In the genomic region with DNA sequence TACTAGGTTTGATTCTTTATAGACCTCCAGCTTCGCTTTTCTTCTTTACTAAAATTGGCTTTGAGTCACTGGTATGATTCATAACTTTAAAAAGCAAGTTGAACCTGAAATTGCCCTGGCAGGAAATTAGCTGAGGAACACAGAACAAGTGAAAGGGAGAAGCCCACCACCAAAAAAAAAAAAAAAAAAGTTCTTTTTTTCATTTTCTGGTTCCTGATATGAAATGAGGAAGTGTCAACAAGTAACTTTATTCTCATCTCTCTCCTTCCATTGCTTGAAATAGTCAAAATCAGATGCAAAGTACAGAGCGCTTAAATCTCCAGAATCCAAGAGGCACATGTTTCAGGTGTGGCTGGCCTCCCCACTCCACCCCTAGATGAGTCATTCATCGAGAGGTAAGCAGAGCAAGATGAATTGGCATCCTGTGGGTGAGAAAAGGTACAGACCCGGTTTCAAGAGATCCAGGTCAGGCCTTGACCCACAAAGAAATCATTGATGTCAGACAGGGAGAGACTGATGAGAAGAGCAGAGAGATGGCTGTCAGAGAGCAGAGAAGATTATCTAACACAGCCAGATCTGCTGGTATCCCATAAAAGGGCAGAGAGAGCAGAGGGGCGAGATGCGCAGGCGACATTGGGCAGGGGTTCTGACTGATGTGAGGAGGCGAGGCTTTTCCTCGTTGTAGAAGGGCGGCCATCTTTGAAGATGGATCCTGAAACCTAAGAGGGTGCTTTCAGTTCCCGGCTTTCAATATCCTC, we compare ENCODE assay signal across 1 cellular context.
TF ChIP-seq lines count a peak whose summit lies in the region.

No MANE protein-coding gene starts in this region.

TF ChIP-seq in K562, 482 proteins besides CTCF, POLR2A, EP300 and RAD21 (continued from another document and continues in another):
- TF ChIP-seq, protein P1, sequence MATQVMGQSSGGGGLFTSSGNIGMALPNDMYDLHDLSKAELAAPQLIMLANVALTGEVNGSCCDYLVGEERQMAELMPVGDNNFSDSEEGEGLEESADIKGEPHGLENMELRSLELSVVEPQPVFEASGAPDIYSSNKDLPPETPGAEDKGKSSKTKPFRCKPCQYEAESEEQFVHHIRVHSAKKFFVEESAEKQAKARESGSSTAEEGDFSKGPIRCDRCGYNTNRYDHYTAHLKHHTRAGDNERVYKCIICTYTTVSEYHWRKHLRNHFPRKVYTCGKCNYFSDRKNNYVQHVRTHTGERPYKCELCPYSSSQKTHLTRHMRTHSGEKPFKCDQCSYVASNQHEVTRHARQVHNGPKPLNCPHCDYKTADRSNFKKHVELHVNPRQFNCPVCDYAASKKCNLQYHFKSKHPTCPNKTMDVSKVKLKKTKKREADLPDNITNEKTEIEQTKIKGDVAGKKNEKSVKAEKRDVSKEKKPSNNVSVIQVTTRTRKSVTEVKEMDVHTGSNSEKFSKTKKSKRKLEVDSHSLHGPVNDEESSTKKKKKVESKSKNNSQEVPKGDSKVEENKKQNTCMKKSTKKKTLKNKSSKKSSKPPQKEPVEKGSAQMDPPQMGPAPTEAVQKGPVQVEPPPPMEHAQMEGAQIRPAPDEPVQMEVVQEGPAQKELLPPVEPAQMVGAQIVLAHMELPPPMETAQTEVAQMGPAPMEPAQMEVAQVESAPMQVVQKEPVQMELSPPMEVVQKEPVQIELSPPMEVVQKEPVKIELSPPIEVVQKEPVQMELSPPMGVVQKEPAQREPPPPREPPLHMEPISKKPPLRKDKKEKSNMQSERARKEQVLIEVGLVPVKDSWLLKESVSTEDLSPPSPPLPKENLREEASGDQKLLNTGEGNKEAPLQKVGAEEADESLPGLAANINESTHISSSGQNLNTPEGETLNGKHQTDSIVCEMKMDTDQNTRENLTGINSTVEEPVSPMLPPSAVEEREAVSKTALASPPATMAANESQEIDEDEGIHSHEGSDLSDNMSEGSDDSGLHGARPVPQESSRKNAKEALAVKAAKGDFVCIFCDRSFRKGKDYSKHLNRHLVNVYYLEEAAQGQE (CRISPR knock-in tag; IDR thresholded peaks at IDR 0.05; ENCODE audit: low read depth) = no peak
- TF ChIP-seq TAF9B (IDR thresholded peaks at IDR 0.05; ENCODE audit: partially characterized antibody) = no peak
- no peak for TF ChIP-seq FOXJ2 (tag; IDR thresholded peaks at IDR 0.05)
- TF ChIP-seq, protein P2, sequence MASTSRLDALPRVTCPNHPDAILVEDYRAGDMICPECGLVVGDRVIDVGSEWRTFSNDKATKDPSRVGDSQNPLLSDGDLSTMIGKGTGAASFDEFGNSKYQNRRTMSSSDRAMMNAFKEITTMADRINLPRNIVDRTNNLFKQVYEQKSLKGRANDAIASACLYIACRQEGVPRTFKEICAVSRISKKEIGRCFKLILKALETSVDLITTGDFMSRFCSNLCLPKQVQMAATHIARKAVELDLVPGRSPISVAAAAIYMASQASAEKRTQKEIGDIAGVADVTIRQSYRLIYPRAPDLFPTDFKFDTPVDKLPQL (IDR thresholded peaks at IDR 0.05; ENCODE audit: extremely low read depth, insufficient read length) = no peak
- no peak for TF ChIP-seq ZNF76 (CRISPR knock-in tag; IDR thresholded peaks at IDR 0.05; ENCODE audit: borderline replicate concordance)
- TF ChIP-seq, protein P3, sequence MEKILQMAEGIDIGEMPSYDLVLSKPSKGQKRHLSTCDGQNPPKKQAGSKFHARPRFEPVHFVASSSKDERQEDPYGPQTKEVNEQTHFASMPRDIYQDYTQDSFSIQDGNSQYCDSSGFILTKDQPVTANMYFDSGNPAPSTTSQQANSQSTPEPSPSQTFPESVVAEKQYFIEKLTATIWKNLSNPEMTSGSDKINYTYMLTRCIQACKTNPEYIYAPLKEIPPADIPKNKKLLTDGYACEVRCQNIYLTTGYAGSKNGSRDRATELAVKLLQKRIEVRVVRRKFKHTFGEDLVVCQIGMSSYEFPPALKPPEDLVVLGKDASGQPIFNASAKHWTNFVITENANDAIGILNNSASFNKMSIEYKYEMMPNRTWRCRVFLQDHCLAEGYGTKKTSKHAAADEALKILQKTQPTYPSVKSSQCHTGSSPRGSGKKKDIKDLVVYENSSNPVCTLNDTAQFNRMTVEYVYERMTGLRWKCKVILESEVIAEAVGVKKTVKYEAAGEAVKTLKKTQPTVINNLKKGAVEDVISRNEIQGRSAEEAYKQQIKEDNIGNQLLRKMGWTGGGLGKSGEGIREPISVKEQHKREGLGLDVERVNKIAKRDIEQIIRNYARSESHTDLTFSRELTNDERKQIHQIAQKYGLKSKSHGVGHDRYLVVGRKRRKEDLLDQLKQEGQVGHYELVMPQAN (IDR thresholded peaks at IDR 0.05; ENCODE audit: borderline replicate concordance) = no peak
- peak; percentile 49 for TF ChIP-seq FOSL1 (tag; conservative IDR thresholded peaks at IDR 0.05)
- TF ChIP-seq ATF1 (CRISPR knock-in tag; IDR thresholded peaks at IDR 0.05) = no peak
- TF ChIP-seq ATF1 (tag; IDR thresholded peaks at IDR 0.05) = no peak
- TF ChIP-seq, protein P4, sequence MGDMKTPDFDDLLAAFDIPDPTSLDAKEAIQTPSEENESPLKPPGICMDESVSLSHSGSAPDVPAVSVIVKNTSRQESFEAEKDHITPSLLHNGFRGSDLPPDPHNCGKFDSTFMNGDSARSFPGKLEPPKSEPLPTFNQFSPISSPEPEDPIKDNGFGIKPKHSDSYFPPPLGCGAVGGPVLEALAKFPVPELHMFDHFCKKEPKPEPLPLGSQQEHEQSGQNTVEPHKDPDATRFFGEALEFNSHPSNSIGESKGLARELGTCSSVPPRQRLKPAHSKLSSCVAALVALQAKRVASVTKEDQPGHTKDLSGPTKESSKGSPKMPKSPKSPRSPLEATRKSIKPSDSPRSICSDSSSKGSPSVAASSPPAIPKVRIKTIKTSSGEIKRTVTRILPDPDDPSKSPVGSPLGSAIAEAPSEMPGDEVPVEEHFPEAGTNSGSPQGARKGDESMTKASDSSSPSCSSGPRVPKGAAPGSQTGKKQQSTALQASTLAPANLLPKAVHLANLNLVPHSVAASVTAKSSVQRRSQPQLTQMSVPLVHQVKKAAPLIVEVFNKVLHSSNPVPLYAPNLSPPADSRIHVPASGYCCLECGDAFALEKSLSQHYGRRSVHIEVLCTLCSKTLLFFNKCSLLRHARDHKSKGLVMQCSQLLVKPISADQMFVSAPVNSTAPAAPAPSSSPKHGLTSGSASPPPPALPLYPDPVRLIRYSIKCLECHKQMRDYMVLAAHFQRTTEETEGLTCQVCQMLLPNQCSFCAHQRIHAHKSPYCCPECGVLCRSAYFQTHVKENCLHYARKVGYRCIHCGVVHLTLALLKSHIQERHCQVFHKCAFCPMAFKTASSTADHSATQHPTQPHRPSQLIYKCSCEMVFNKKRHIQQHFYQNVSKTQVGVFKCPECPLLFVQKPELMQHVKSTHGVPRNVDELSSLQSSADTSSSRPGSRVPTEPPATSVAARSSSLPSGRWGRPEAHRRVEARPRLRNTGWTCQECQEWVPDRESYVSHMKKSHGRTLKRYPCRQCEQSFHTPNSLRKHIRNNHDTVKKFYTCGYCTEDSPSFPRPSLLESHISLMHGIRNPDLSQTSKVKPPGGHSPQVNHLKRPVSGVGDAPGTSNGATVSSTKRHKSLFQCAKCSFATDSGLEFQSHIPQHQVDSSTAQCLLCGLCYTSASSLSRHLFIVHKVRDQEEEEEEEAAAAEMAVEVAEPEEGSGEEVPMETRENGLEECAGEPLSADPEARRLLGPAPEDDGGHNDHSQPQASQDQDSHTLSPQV (IDR thresholded peaks at IDR 0.05) = peak; percentile 66; the same call in 1 of the 2 replicates
- TF ChIP-seq NELFE (IDR thresholded peaks at IDR 0.05; ENCODE audit: insufficient read depth, insufficient read length) = no peak
- 0 out of 2 replicates have a peak, but pooled peaks have one; percentile 51 for TF ChIP-seq ZNF384 (IDR thresholded peaks at IDR 0.05; ENCODE audit: low read depth, low read length)
- no peak for TF ChIP-seq ETS2 (tag; IDR thresholded peaks at IDR 0.05; ENCODE audit: borderline replicate concordance, poor library complexity, severe bottlenecking)
- TF ChIP-seq ZFX (CRISPR knock-in tag; IDR thresholded peaks at IDR 0.05) = no peak
- TF ChIP-seq RBM17 (IDR thresholded peaks at IDR 0.05; ENCODE audit: borderline replicate concordance, low read depth, low read length) = no peak
- no peak for TF ChIP-seq NFIC (IDR thresholded peaks at IDR 0.05)
- TF ChIP-seq, protein P5, sequence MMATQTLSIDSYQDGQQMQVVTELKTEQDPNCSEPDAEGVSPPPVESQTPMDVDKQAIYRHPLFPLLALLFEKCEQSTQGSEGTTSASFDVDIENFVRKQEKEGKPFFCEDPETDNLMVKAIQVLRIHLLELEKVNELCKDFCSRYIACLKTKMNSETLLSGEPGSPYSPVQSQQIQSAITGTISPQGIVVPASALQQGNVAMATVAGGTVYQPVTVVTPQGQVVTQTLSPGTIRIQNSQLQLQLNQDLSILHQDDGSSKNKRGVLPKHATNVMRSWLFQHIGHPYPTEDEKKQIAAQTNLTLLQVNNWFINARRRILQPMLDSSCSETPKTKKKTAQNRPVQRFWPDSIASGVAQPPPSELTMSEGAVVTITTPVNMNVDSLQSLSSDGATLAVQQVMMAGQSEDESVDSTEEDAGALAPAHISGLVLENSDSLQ (IDR thresholded peaks at IDR 0.05) = peak; percentile 56; the same call in 1 of the 2 replicates
- TF ChIP-seq NR2C1 (IDR thresholded peaks at IDR 0.05) = no peak
- no peak for TF ChIP-seq NR2C1 (tag; IDR thresholded peaks at IDR 0.05)
- no peak for TF ChIP-seq TCFL5 (CRISPR knock-in tag; conservative IDR thresholded peaks at IDR 0.05)
- TF ChIP-seq SMAD1 (IDR thresholded peaks at IDR 0.05; ENCODE audit: low read depth, low read length, partially characterized antibody) = no peak
- TF ChIP-seq HIVEP1 (CRISPR knock-in tag; IDR thresholded peaks at IDR 0.05) = no peak
- TF ChIP-seq ZFPM2 (CRISPR knock-in tag; IDR thresholded peaks at IDR 0.05) = no peak
- no peak for TF ChIP-seq SMAD2 (IDR thresholded peaks at IDR 0.05; ENCODE audit: low read depth, low read length)
- TF ChIP-seq MEIS2 (IDR thresholded peaks at IDR 0.05; ENCODE audit: partially characterized antibody) = peak; percentile 44
- 0 out of 2 replicates have a peak, but pooled peaks have one; percentile 28 for TF ChIP-seq ARID1B (IDR thresholded peaks at IDR 0.05)
- TF ChIP-seq, protein P6, sequence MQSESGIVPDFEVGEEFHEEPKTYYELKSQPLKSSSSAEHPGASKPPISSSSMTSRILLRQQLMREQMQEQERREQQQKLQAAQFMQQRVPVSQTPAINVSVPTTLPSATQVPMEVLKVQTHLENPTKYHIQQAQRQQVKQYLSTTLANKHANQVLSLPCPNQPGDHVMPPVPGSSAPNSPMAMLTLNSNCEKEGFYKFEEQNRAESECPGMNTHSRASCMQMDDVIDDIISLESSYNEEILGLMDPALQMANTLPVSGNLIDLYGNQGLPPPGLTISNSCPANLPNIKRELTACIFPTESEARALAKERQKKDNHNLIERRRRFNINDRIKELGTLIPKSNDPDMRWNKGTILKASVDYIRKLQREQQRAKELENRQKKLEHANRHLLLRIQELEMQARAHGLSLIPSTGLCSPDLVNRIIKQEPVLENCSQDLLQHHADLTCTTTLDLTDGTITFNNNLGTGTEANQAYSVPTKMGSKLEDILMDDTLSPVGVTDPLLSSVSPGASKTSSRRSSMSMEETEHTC (IDR thresholded peaks at IDR 0.05) = no peak
- no peak for TF ChIP-seq HMG20B (CRISPR knock-in tag; IDR thresholded peaks at IDR 0.05)
- TF ChIP-seq, protein P7, sequence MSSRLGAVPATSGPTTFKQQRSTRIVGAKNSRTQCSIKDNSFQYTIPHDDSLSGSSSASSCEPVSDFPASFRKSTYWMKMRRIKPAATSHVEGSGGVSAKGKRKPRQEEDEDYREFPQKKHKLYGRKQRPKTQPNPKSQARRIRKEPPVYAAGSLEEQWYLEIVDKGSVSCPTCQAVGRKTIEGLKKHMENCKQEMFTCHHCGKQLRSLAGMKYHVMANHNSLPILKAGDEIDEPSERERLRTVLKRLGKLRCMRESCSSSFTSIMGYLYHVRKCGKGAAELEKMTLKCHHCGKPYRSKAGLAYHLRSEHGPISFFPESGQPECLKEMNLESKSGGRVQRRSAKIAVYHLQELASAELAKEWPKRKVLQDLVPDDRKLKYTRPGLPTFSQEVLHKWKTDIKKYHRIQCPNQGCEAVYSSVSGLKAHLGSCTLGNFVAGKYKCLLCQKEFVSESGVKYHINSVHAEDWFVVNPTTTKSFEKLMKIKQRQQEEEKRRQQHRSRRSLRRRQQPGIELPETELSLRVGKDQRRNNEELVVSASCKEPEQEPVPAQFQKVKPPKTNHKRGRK (tag; IDR thresholded peaks at IDR 0.05) = no peak
- TF ChIP-seq, protein P8, sequence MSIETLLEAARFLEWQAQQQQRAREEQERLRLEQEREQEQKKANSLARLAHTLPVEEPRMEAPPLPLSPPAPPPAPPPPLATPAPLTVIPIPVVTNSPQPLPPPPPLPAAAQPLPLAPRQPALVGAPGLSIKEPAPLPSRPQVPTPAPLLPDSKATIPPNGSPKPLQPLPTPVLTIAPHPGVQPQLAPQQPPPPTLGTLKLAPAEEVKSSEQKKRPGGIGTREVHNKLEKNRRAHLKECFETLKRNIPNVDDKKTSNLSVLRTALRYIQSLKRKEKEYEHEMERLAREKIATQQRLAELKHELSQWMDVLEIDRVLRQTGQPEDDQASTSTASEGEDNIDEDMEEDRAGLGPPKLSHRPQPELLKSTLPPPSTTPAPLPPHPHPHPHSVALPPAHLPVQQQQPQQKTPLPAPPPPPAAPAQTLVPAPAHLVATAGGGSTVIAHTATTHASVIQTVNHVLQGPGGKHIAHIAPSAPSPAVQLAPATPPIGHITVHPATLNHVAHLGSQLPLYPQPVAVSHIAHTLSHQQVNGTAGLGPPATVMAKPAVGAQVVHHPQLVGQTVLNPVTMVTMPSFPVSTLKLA (conservative IDR thresholded peaks at IDR 0.05) = no peak
- TF ChIP-seq, protein P9, sequence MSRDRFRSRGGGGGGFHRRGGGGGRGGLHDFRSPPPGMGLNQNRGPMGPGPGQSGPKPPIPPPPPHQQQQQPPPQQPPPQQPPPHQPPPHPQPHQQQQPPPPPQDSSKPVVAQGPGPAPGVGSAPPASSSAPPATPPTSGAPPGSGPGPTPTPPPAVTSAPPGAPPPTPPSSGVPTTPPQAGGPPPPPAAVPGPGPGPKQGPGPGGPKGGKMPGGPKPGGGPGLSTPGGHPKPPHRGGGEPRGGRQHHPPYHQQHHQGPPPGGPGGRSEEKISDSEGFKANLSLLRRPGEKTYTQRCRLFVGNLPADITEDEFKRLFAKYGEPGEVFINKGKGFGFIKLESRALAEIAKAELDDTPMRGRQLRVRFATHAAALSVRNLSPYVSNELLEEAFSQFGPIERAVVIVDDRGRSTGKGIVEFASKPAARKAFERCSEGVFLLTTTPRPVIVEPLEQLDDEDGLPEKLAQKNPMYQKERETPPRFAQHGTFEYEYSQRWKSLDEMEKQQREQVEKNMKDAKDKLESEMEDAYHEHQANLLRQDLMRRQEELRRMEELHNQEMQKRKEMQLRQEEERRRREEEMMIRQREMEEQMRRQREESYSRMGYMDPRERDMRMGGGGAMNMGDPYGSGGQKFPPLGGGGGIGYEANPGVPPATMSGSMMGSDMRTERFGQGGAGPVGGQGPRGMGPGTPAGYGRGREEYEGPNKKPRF (IDR thresholded peaks at IDR 0.05; ENCODE audit: low read depth, low read length) = no peak
- TF ChIP-seq ZNF583 (CRISPR knock-in tag; IDR thresholded peaks at IDR 0.05) = no peak
- TF ChIP-seq ZNF766 (CRISPR knock-in tag; conservative IDR thresholded peaks at IDR 0.05) = no peak; the same call in 1 of the 2 replicates
- TF ChIP-seq POLR3G (IDR thresholded peaks at IDR 0.05; ENCODE audit: extremely low read depth, insufficient read length, insufficient replicate concordance) = no peak
- no peak for TF ChIP-seq SREBF1 (IDR thresholded peaks at IDR 0.05; ENCODE audit: borderline replicate concordance, low read depth, low read length)
- peak in 1 of 2 experiments; percentile 92; a peak in 2 of 4 replicates for TF ChIP-seq SRF (CRISPR knock-in tag; IDR thresholded peaks at IDR 0.05)
- no peak for TF ChIP-seq RNF2 (IDR thresholded peaks at IDR 0.05)
- no peak for TF ChIP-seq FOXA1 (IDR thresholded peaks at IDR 0.05; ENCODE audit: borderline replicate concordance)
- TF ChIP-seq IFI16 (CRISPR knock-in tag; IDR thresholded peaks at IDR 0.05) = no peak
